In genomic region chrX:106615041-106615440, GRCh38 we compare ENCODE assay signal across 1 cellular context.
TF ChIP-seq lines count a peak whose summit lies in the region.

No MANE protein-coding gene starts in this region.

TF ChIP-seq in GM23338, 12 proteins besides CTCF, POLR2A, EP300 and RAD21 (continued from another document):
- TF ChIP-seq REST (IDR thresholded peaks at IDR 0.05; ENCODE audit: unreplicated experiment) (no peak), NANOG (IDR thresholded peaks at IDR 0.05; ENCODE audit: borderline replicate concordance) (no peak), EZH2phosphoT487 (IDR thresholded peaks at IDR 0.05; ENCODE audit: unreplicated experiment) (no peak), ZNF462 (CRISPR knock-in tag; IDR thresholded peaks at IDR 0.05) (no peak), JUNB (IDR thresholded peaks at IDR 0.05; ENCODE audit: unreplicated experiment) (no peak), EZH2 (IDR thresholded peaks at IDR 0.05; ENCODE audit: low read depth, unreplicated experiment) (no peak), ZNF114 (CRISPR knock-in tag; IDR thresholded peaks at IDR 0.05) (no peak), STAT1 (IDR thresholded peaks at IDR 0.05; ENCODE audit: unreplicated experiment) (no peak), ZNF331 (CRISPR knock-in tag; IDR thresholded peaks at IDR 0.05; ENCODE audit: low read depth) (no peak)
